25 cellular contexts compared by ENCODE assay signal in genomic region chr14:104166698-104167097, GRCh38. TPM values are rescaled to one million over a fixed set of nuclear protein-coding genes. Genes with fewer than 3 reads are reported as not detected.
"Had no signal": no experiment of that assay in that cellular context is flagged by ENCODE, and none has a peak within 500 bp of the region (broad histone marks: within the 10 kb centered on the region; RNA-seq: fewer than 3 reads in every experiment).

No MANE protein-coding gene starts in this region.

- H3K27ac ChIP-seq: PC-9, Peyer's patch, SJSA1, SK-N-MC had no signal

- ATAC-seq: Right ventricle myocardium inferior had no signal

- H3K27me3 ChIP-seq: Peyer's patch, SJSA1 had no signal

- H3K4me2 ChIP-seq: PC-9 had no signal

- H3K4me3 ChIP-seq: PC-9, Peyer's patch, SJSA1, SK-N-MC had no signal

- H2AFZ ChIP-seq: PC-9 had no signal

- H3K4me1 ChIP-seq: Peyer's patch, SJSA1 had no signal

- H3K9me3 ChIP-seq: Peyer's patch, SJSA1 had no signal

- DNase-seq: KG1; MV-4-11; NCI-H1048; NCI-H1105; NCI-H1417; NCI-H1436 treated with DMSO at 0.1 percent for 48 hours; NCI-H1694; NCI-H187 treated with DMSO at 0.1 percent for 48 hours; NCI-H2081; NCI-H2107; NCI-H2227 treated with DMSO at 0.1 percent for 48 hours; NCI-H524; NCI-H526 treated with DMSO at 0.1 percent for 48 hours; NCI-H748 treated with DMSO at 0.1 percent for 48 hours; NK-92 treated with Interleukin-12 subunit alpha and Interleukin-12 subunit beta, amount 100 ng/mL, for 24 hours; OCI-M1; PC-9; Peyer's patch; SHP77 treated with DMSO at 0.1 percent for 48 hours had no signal

- H3K36me3 ChIP-seq: Peyer's patch, SJSA1 had no signal

RNA-seq across cellular contexts. Expression of gene KIF26A, which starts 28.3 kb away (rescaled TPM):
- total RNA-seq: HT-29, LHCN-M2, RPMI7951 had no signal
